Comparison of ENCODE assay signal across 14 cellular contexts in the genomic region with DNA sequence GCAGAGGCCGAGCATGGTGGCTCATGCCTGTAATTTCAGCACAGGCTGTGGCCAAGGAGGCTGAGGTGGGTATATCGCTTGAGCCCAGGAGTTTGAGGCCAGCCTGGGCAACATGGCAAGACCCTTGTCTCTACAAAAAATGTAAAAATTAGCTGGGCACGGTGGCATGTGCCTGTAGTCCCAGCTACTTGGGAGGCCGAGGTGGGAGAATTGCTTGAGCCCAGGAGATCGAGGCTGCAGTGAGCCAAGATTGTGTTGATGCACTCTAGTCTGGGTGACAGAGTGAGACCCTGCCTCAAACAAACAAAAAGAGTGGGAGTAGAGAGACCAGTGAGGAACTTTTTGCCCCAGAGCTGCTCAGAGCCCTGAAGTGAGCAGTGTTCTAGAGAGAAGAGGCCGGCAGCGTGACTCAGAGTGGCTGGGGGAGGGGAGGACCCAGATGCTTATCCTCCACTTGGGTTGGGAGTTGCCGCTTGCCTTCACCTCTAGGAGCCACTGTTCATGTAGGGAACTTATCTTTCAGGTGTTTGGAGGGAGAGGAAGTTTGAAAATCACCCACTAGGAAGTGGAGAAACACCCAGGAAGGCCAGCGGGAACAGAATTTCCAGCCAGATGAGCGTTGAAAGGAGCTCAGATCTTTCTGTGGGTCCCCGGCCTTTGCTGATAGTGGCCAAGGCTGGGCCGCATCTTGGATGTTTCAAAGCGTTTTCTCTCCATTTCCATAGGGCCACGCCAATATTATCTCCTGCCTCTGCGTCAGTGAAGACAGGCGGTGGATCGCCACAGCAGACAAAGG. TPM values are rescaled to one million over a fixed set of nuclear protein-coding genes. Genes with fewer than 3 reads are reported as not detected.
DNase-seq lines count a peak whose midpoint lies in the region; ATAC-seq and TF ChIP-seq lines count a peak whose summit lies in the region.
"Had no signal": no experiment of that assay in that cellular context is flagged by ENCODE, and none has a peak within 500 bp of the region (broad histone marks: within the 10 kb centered on the region; RNA-seq: fewer than 3 reads in every experiment).

No MANE protein-coding gene starts in this region.

- H3K27ac Mint-ChIP-seq in progenitor cell of endocrine pancreas: peak overlapping the region; percentile 33
- no peak overlapping the region for H3K27ac Mint-ChIP-seq in natural killer cell treated with Interleukin-12 subunit alpha and Interleukin-12 subunit beta and Interleukin-15 and Interleukin-18, amount 100 ng/mL, for 72 hours

- H3K4me3 ChIP-seq in RWPE2 (ENCODE audit: severe bottlenecking) (no peak overlapping the region), fibroblast of villous mesenchyme (ENCODE audit: low read depth, low read length) (no peak overlapping the region)
- H3K4me3 ChIP-seq: right lobe of liver, testis had no signal

- H3K27me3 ChIP-seq in RWPE2 (ENCODE audit: insufficient read depth, poor library complexity, severe bottlenecking): no peaks in the 10 kb centered on the region
- H3K27me3 ChIP-seq: right lobe of liver, testis had no signal

- no peaks in the 10 kb centered on the region for H3K9me3 Mint-ChIP-seq in progenitor cell of endocrine pancreas (ENCODE audit: low read depth)
- H3K9me3 Mint-ChIP-seq in natural killer cell treated with Interleukin-12 subunit alpha and Interleukin-12 subunit beta and Interleukin-15 and Interleukin-18, amount 100 ng/mL, for 72 hours: no peaks in the 10 kb centered on the region

- H3K27ac ChIP-seq in RWPE2 (ENCODE audit: poor library complexity, severe bottlenecking): no peak overlapping the region
- H3K27ac ChIP-seq: 22Rv1, right lobe of liver, testis had no signal

- H3K36me3 Mint-ChIP-seq in progenitor cell of endocrine pancreas (ENCODE audit: insufficient read depth): peaks cover 23% of the 10 kb centered on the region
- no peaks in the 10 kb centered on the region for H3K36me3 Mint-ChIP-seq in natural killer cell treated with Interleukin-12 subunit alpha and Interleukin-12 subunit beta and Interleukin-15 and Interleukin-18, amount 100 ng/mL, for 72 hours

- peak; percentile 29 for DNase-seq in NCI-H82 (lab: John Stamatoyannopoulos, UW)
- no peak for DNase-seq in NCI-H82 treated with DMSO at 0.1 percent for 48 hours (lab: John Stamatoyannopoulos, UW; ENCODE audit: unreplicated experiment)
- no peak for DNase-seq in RWPE2 (ENCODE audit: low spot score)
- peak; percentile 36 for DNase-seq in fibroblast of villous mesenchyme (ENCODE audit: low read depth)
- DNase-seq in progenitor cell of endocrine pancreas (ENCODE audit: low spot score, unreplicated experiment): no peak
- no peak for DNase-seq in T-helper 1 cell
- DNase-seq in GM03348 (ENCODE audit: low spot score): no peak
- no peak for DNase-seq in natural killer cell treated with Interleukin-12 subunit alpha and Interleukin-12 subunit beta and Interleukin-15 and Interleukin-18, amount 100 ng/mL, for 72 hours (ENCODE audit: low spot score)
- DNase-seq: amniotic stem cell, NCI-H1930, right lobe of liver, T-helper 2 cell, testis had no signal

- H3K36me3 ChIP-seq in RWPE2 (ENCODE audit: low read depth): no peaks in the 10 kb centered on the region; the same call in 1 of the 2 replicates
- H3K36me3 ChIP-seq: right lobe of liver had no signal

- no peak overlapping the region for H3K4me3 Mint-ChIP-seq in progenitor cell of endocrine pancreas (ENCODE audit: low read depth)
- H3K4me3 Mint-ChIP-seq in natural killer cell treated with Interleukin-12 subunit alpha and Interleukin-12 subunit beta and Interleukin-15 and Interleukin-18, amount 100 ng/mL, for 72 hours: no peak overlapping the region

- peaks cover 4% of the 10 kb centered on the region for H3K27me3 Mint-ChIP-seq in progenitor cell of endocrine pancreas
- H3K27me3 Mint-ChIP-seq in natural killer cell treated with Interleukin-12 subunit alpha and Interleukin-12 subunit beta and Interleukin-15 and Interleukin-18, amount 100 ng/mL, for 72 hours: no peaks in the 10 kb centered on the region

- no peaks in the 10 kb centered on the region for H3K4me1 ChIP-seq in RWPE2 (ENCODE audit: insufficient read depth, poor library complexity, severe bottlenecking)
- H3K4me1 ChIP-seq: right lobe of liver, testis had no signal

- TF ChIP-seq CTCF in RWPE2 (IDR thresholded peaks at IDR 0.05; ENCODE audit: poor library complexity, severe bottlenecking) (no peak), fibroblast of villous mesenchyme (IDR thresholded peaks at IDR 0.05; ENCODE audit: insufficient read depth, low read depth, low read length) (no peak), progenitor cell of endocrine pancreas (IDR thresholded peaks at IDR 0.05; ENCODE audit: unreplicated experiment) (no peak)

- peak; percentile 72 for ATAC-seq in RWPE2 (ENCODE audit: low read depth)
- ATAC-seq in natural killer cell treated with Interleukin-12 subunit alpha and Interleukin-12 subunit beta and Interleukin-15 and Interleukin-18, amount 100 ng/mL, for 72 hours: no peak

- H3K4me1 Mint-ChIP-seq in progenitor cell of endocrine pancreas (ENCODE audit: low read depth): peaks cover 4% of the 10 kb centered on the region
- peaks cover 0 to 5% of the 10 kb centered on the region in 2 donors for H3K4me1 Mint-ChIP-seq in natural killer cell treated with Interleukin-12 subunit alpha and Interleukin-12 subunit beta and Interleukin-15 and Interleukin-18, amount 100 ng/mL, for 72 hours (ENCODE audit: low read depth in 2 of 2)

- no peaks in the 10 kb centered on the region for H3K9me3 ChIP-seq in RWPE2 (ENCODE audit: severe bottlenecking)
- H3K9me3 ChIP-seq: right lobe of liver, testis had no signal

RNA-seq across cellular contexts. Expression of a gene that starts 15.3 kb away (rescaled TPM):
- total RNA-seq in fibroblast of villous mesenchyme (6.8 and 8.2 TPM in 2 replicates), progenitor cell of endocrine pancreas (8.9 and 9.3 TPM in 2 replicates)
- 1 to 10 TPM; 2.0 to 2.9 TPM for total RNA-seq in natural killer cell treated with Interleukin-12 subunit alpha and Interleukin-12 subunit beta and Interleukin-15 and Interleukin-18, amount 100 ng/mL, for 72 hours

RNA-seq across cellular contexts. Expression of a gene that starts 45.1 kb away (rescaled TPM):
- 28.9 and 35.1 TPM in 2 replicates for total RNA-seq in fibroblast of villous mesenchyme
- total RNA-seq in progenitor cell of endocrine pancreas: 33.5 and 38.8 TPM in 2 replicates
- 10 to 100 TPM; 56.0 to 61.3 TPM for total RNA-seq in natural killer cell treated with Interleukin-12 subunit alpha and Interleukin-12 subunit beta and Interleukin-15 and Interleukin-18, amount 100 ng/mL, for 72 hours

Comparison
In these comparisons a context has a peak if more than half of its experiments do, and no peak if none do; other contexts are left out.
1. DNase-seq: peak in NCI-H82 (single experiment) and fibroblast of villous mesenchyme (single experiment); none in NCI-H82 treated with DMSO at 0.1 percent for 48 hours (single experiment), RWPE2 (single experiment), progenitor cell of endocrine pancreas (single experiment), T-helper 1 cell (0 of 5), GM03348 (single experiment) and natural killer cell treated with Interleukin-12 subunit alpha and Interleukin-12 subunit beta and Interleukin-15 and Interleukin-18, amount 100 ng/mL, for 72 hours (single experiment).